In the genomic region with DNA sequence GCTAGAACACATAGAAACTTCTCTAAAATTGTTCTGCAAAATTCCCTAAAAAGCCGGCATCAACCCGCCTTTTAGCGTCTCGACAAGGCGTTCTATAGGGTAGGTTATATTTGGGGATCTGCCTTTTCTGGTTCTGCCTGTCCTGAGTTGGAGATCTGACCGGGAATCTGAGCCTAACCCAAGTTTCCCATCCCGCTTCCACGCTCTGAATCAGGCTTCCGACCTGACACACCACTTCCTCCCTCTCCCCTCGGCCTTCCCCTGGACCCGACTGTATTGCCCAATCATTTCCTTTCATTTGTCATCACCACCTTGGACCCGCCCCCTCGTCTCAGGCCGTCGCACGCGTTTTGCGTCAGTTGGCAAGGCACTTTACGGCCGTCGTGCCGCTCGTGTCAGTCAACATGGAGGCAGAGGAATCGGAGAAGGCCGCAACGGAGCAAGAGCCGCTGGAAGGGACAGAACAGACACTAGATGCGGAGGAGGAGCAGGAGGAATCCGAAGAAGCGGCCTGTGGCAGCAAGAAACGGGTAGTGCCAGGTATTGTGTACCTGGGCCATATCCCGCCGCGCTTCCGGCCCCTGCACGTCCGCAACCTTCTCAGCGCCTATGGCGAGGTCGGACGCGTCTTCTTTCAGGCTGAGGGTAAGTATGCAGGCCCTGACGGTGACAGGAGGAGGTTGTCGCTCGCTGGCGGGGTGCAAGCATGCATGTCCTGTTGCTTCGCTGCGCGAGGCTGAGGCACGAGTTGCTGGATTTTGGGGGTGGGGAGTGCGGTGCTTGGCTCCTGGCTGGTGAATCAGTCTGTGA, we compare ENCODE assay signal across 1 cellular context.
A peak's percentile ranks its signal among the peaks of the same experiment; 100 is the strongest.
TF ChIP-seq lines count a peak whose summit lies in the region.

A gene (plus strand): TSS at position 375 of the 810 bp plus-strand sequence. CDS start 30 bp downstream, at position 405.

TF ChIP-seq in GM12878, 131 proteins besides CTCF, POLR2A, EP300 and RAD21 (continued from another document):
- TF ChIP-seq, protein P1, sequence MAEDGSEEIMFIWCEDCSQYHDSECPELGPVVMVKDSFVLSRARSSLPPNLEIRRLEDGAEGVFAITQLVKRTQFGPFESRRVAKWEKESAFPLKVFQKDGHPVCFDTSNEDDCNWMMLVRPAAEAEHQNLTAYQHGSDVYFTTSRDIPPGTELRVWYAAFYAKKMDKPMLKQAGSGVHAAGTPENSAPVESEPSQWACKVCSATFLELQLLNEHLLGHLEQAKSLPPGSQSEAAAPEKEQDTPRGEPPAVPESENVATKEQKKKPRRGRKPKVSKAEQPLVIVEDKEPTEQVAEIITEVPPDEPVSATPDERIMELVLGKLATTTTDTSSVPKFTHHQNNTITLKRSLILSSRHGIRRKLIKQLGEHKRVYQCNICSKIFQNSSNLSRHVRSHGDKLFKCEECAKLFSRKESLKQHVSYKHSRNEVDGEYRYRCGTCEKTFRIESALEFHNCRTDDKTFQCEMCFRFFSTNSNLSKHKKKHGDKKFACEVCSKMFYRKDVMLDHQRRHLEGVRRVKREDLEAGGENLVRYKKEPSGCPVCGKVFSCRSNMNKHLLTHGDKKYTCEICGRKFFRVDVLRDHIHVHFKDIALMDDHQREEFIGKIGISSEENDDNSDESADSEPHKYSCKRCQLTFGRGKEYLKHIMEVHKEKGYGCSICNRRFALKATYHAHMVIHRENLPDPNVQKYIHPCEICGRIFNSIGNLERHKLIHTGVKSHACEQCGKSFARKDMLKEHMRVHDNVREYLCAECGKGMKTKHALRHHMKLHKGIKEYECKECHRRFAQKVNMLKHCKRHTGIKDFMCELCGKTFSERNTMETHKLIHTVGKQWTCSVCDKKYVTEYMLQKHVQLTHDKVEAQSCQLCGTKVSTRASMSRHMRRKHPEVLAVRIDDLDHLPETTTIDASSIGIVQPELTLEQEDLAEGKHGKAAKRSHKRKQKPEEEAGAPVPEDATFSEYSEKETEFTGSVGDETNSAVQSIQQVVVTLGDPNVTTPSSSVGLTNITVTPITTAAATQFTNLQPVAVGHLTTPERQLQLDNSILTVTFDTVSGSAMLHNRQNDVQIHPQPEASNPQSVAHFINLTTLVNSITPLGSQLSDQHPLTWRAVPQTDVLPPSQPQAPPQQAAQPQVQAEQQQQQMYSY (CRISPR knock-in tag; IDR thresholded peaks at IDR 0.05): no peak
- TF ChIP-seq POLR2AphosphoS5 (IDR thresholded peaks at IDR 0.05; ENCODE audit: low read length): peak; percentile 89
- no peak for TF ChIP-seq CHD1 (IDR thresholded peaks at IDR 0.05; ENCODE audit: low read depth, low read length)
- TF ChIP-seq RBBP5 (conservative IDR thresholded peaks at IDR 0.05): no peak
- peak; percentile 95 for TF ChIP-seq MXI1 (IDR thresholded peaks at IDR 0.05; ENCODE audit: low read depth, low read length)
- TF ChIP-seq, protein P2, sequence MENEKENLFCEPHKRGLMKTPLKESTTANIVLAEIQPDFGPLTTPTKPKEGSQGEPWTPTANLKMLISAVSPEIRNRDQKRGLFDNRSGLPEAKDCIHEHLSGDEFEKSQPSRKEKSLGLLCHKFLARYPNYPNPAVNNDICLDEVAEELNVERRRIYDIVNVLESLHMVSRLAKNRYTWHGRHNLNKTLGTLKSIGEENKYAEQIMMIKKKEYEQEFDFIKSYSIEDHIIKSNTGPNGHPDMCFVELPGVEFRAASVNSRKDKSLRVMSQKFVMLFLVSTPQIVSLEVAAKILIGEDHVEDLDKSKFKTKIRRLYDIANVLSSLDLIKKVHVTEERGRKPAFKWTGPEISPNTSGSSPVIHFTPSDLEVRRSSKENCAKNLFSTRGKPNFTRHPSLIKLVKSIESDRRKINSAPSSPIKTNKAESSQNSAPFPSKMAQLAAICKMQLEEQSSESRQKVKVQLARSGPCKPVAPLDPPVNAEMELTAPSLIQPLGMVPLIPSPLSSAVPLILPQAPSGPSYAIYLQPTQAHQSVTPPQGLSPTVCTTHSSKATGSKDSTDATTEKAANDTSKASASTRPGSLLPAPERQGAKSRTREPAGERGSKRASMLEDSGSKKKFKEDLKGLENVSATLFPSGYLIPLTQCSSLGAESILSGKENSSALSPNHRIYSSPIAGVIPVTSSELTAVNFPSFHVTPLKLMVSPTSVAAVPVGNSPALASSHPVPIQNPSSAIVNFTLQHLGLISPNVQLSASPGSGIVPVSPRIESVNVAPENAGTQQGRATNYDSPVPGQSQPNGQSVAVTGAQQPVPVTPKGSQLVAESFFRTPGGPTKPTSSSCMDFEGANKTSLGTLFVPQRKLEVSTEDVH (IDR thresholded peaks at IDR 0.05; ENCODE audit: low read depth, partially characterized antibody): peak; percentile 65
- TF ChIP-seq ZNF622 (IDR thresholded peaks at IDR 0.05): no peak
- peak; percentile 59; the same call in 1 of the 2 replicates for TF ChIP-seq GATAD2B (conservative IDR thresholded peaks at IDR 0.05; ENCODE audit: low read depth)
- peak; percentile 68; the same call in 1 of the 2 replicates for TF ChIP-seq PAX5 (IDR thresholded peaks at IDR 0.05; ENCODE audit: borderline replicate concordance, low read depth, low read length)
- TF ChIP-seq PML (IDR thresholded peaks at IDR 0.05; ENCODE audit: low read length): peak; percentile 86
- peak; percentile 55 for TF ChIP-seq DPF2 (IDR thresholded peaks at IDR 0.05)
- peak; percentile 72 for TF ChIP-seq SIN3A (IDR thresholded peaks at IDR 0.05; ENCODE audit: low read depth, low read length)
- no peak for TF ChIP-seq ZNF274 (IDR thresholded peaks at IDR 0.05; ENCODE audit: insufficient read depth, insufficient read length)
- peak; percentile 62; the same call in 1 of the 2 replicates for TF ChIP-seq GABPA (IDR thresholded peaks at IDR 0.05; ENCODE audit: low read depth)
- TF ChIP-seq ZBED1 (IDR thresholded peaks at IDR 0.05; ENCODE audit: borderline replicate concordance): no peak
- no peak for TF ChIP-seq NFXL1 (IDR thresholded peaks at IDR 0.05; ENCODE audit: borderline replicate concordance)
- peak; percentile 98 for TF ChIP-seq NBN (IDR thresholded peaks at IDR 0.05)
- TF ChIP-seq, protein P3, sequence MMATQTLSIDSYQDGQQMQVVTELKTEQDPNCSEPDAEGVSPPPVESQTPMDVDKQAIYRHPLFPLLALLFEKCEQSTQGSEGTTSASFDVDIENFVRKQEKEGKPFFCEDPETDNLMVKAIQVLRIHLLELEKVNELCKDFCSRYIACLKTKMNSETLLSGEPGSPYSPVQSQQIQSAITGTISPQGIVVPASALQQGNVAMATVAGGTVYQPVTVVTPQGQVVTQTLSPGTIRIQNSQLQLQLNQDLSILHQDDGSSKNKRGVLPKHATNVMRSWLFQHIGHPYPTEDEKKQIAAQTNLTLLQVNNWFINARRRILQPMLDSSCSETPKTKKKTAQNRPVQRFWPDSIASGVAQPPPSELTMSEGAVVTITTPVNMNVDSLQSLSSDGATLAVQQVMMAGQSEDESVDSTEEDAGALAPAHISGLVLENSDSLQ (IDR thresholded peaks at IDR 0.05): peak; percentile 97
- TF ChIP-seq SIX5 (IDR thresholded peaks at IDR 0.05; ENCODE audit: low read depth, low read length, severe bottlenecking): peak; percentile 57
- TF ChIP-seq SMARCA5 (IDR thresholded peaks at IDR 0.05): no peak; the same call in 1 of the 2 replicates
- no peak for TF ChIP-seq HDAC2 (IDR thresholded peaks at IDR 0.05)
- TF ChIP-seq SPI1 (IDR thresholded peaks at IDR 0.05; ENCODE audit: borderline replicate concordance, insufficient read depth, low read depth, low read length): peak; percentile 95
- TF ChIP-seq ESRRA (IDR thresholded peaks at IDR 0.05; ENCODE audit: low read length): no peak
- peak; percentile 95 for TF ChIP-seq YY1 (IDR thresholded peaks at IDR 0.05; ENCODE audit: low read depth, low read length)
- no peak for TF ChIP-seq MTA3 (IDR thresholded peaks at IDR 0.05; ENCODE audit: borderline replicate concordance, low read length)
- TF ChIP-seq HCFC1 (IDR thresholded peaks at IDR 0.05; ENCODE audit: low read length): peak; percentile 79
